Comparison of ENCODE assay signal across 12 cellular contexts in the genomic region with DNA sequence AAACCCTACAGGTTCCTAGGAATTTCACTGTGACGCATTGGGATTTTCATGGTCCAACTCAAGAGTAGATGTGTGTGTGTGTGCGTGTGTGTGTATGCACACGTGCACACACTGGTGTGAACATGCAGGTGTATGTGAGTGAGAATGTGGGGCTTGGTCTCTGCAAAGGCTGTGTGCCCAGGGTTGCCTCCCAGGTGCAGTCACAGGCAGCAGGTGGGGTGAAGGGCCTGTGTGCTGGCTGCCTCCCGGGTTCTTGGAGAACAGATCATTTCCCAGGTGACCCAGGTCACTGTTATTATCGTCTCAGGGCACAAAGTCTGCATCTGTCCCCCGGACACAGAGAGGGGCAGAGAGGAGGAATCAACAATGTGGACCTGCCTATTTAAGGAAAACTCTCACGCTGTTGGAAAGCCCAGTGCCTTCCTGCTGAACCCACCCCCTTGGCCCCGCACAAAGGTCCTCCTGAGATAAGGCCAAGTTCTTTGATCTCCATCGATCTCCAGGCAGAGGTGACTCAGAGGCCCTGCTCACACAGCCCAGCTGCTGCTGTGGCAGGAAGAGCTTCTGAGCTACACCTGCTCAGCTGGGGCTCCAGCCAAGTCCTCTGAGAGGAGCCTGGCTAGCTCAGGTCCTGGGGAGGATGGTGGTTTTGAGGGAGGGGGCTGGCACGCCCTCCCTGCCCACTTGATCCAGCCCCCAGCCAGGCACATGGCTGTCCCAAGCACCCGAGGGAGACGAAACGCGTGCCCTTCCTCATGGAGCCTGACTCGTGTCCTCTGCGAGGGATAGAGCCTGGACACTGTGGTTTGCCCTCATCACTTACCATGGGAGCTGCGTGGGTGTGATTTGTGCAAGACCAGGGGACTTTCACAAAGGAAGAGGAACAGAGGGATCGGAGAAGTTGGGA.
DNase-seq lines count a peak whose midpoint lies in the region; ATAC-seq and TF ChIP-seq lines count a peak whose summit lies in the region.
"Had no signal": no experiment of that assay in that cellular context is flagged by ENCODE, and none has a peak within 500 bp of the region (broad histone marks: within the 10 kb centered on the region; RNA-seq: fewer than 3 reads in every experiment).

No MANE protein-coding gene starts in this region.

- DNase-seq in CD14-positive monocyte (ENCODE audit: low spot score) (no peak), HFFc6 (no peak), SHP77 (lab: John Stamatoyannopoulos, UW) (peak; percentile 72 to 85), right lobe of liver (peak in 1 of 3 donors; percentile 79)
- DNase-seq: activated CD4-positive, alpha-beta T cell treated with anti-CD3 and anti-CD28 coated beads, Interleukin-2, amount 50 U/mL, for 1 hour; Right ventricle myocardium superior; substantia nigra had no signal

- H3K36me3 Mint-ChIP-seq in CD14-positive monocyte: no peaks in the 10 kb centered on the region
- H3K36me3 Mint-ChIP-seq in HFFc6 (ENCODE audit: low read depth): no peaks in the 10 kb centered on the region

- TF ChIP-seq CTCF in CD14-positive monocyte (IDR thresholded peaks at IDR 0.05) (peak; percentile 42), HFFc6 (IDR thresholded peaks at IDR 0.05) (peak; percentile 40), right lobe of liver (IDR thresholded peaks at IDR 0.05) (no peak)

- H3K27me3 Mint-ChIP-seq in CD14-positive monocyte (ENCODE audit: low read depth in 3 of 3): peaks cover 9 to 18% (median 12%) of the 10 kb centered on the region in 3 donors
- peaks cover 20% of the 10 kb centered on the region for H3K27me3 Mint-ChIP-seq in HFFc6 (ENCODE audit: insufficient read depth)

- no peak overlapping the region for H3K27ac Mint-ChIP-seq in CD14-positive monocyte
- H3K27ac Mint-ChIP-seq in HFFc6: no peak overlapping the region

- no peaks in the 10 kb centered on the region for H3K27me3 ChIP-seq in right lobe of liver

- peaks cover 0 to 10% (median 4%) of the 10 kb centered on the region in 4 donors for H3K4me1 ChIP-seq in right lobe of liver
- H3K4me1 ChIP-seq: parathyroid adenoma had no signal

- H3K9me3 Mint-ChIP-seq in CD14-positive monocyte: peaks cover 0 to 11% (median 4%) of the 10 kb centered on the region in 7 donors
- H3K9me3 Mint-ChIP-seq in HFFc6: no peaks in the 10 kb centered on the region

- intact Hi-C loops in CD14-positive monocyte (cut with micrococcal nuclease) (loop anchor here in 1 of 2 donors (5.0 kb wide), 1 partner anchor 308 kb away; no protein-coding TSS in a partner anchor), right lobe of liver (cut with DNase I) (no loop called here)

- WGBS in right lobe of liver (ENCODE audit: insufficient coverage, low coverage, low lambda C conversion rate, missing lambda C conversion rate): 17% methylated on average over 12 of the region's 18 CpGs

- peaks cover 5% of the 10 kb centered on the region for H3K4me1 Mint-ChIP-seq in CD14-positive monocyte
- H3K4me1 Mint-ChIP-seq in HFFc6 (ENCODE audit: low read depth): peaks cover 15% of the 10 kb centered on the region

- H3K27ac ChIP-seq in right lobe of liver: no peak overlapping the region
- H3K27ac ChIP-seq: parathyroid adenoma had no signal

- no peaks in the 10 kb centered on the region for H3K9me3 ChIP-seq in right lobe of liver

- H3K4me3 Mint-ChIP-seq in CD14-positive monocyte (no peak overlapping the region), HFFc6 (no peak overlapping the region)

- H3K36me3 ChIP-seq in right lobe of liver: no peaks in the 10 kb centered on the region

- ATAC-seq in right lobe of liver: peak; percentile 61 to 86 (median 84)
- no peak for ATAC-seq in GM21786 (IDR thresholded peaks at IDR 0.05; ENCODE audit: unreplicated experiment)
- no peak for ATAC-seq in GM18861 (IDR thresholded peaks at IDR 0.05; ENCODE audit: unreplicated experiment)
- no peak for ATAC-seq in HG03095 (IDR thresholded peaks at IDR 0.05; ENCODE audit: unreplicated experiment)
- no peak for ATAC-seq in GM21515 (IDR thresholded peaks at IDR 0.05; ENCODE audit: unreplicated experiment)

- no peak overlapping the region for H3K4me3 ChIP-seq in right lobe of liver

- TF ChIP-seq POLR2A in right lobe of liver (IDR thresholded peaks at IDR 0.05): no peak

Comparison
In these comparisons a context has a peak if more than half of its experiments do, and no peak if none do; other contexts are left out.
1. DNase-seq: peak in SHP77 (2 of 2); none in CD14-positive monocyte (single experiment) and HFFc6 (single experiment).
2. CTCF ChIP-seq: peak in CD14-positive monocyte (single experiment) and HFFc6 (single experiment); none in right lobe of liver (0 of 4).
3. ATAC-seq: peak in right lobe of liver (4 of 4); none in GM21786 (single experiment), GM18861 (single experiment), HG03095 (single experiment) and GM21515 (single experiment).